ENCODE assay signal across 1 cellular context in genomic region chr4:17512973-17513665, GRCh38.
TF ChIP-seq lines count a peak whose summit lies in the region.

No MANE protein-coding gene starts in this region.

TF ChIP-seq in HCT116, 20 proteins besides CTCF, POLR2A, EP300 and RAD21 (continued from another document):
- TF ChIP-seq, protein P1, sequence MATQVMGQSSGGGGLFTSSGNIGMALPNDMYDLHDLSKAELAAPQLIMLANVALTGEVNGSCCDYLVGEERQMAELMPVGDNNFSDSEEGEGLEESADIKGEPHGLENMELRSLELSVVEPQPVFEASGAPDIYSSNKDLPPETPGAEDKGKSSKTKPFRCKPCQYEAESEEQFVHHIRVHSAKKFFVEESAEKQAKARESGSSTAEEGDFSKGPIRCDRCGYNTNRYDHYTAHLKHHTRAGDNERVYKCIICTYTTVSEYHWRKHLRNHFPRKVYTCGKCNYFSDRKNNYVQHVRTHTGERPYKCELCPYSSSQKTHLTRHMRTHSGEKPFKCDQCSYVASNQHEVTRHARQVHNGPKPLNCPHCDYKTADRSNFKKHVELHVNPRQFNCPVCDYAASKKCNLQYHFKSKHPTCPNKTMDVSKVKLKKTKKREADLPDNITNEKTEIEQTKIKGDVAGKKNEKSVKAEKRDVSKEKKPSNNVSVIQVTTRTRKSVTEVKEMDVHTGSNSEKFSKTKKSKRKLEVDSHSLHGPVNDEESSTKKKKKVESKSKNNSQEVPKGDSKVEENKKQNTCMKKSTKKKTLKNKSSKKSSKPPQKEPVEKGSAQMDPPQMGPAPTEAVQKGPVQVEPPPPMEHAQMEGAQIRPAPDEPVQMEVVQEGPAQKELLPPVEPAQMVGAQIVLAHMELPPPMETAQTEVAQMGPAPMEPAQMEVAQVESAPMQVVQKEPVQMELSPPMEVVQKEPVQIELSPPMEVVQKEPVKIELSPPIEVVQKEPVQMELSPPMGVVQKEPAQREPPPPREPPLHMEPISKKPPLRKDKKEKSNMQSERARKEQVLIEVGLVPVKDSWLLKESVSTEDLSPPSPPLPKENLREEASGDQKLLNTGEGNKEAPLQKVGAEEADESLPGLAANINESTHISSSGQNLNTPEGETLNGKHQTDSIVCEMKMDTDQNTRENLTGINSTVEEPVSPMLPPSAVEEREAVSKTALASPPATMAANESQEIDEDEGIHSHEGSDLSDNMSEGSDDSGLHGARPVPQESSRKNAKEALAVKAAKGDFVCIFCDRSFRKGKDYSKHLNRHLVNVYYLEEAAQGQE (IDR thresholded peaks at IDR 0.05; ENCODE audit: low read depth): no peak
- TF ChIP-seq EZH2 (IDR thresholded peaks at IDR 0.05) (no peak), ZNF274 (IDR thresholded peaks at IDR 0.05; ENCODE audit: low read depth, low read length) (no peak)
- TF ChIP-seq, protein P2, sequence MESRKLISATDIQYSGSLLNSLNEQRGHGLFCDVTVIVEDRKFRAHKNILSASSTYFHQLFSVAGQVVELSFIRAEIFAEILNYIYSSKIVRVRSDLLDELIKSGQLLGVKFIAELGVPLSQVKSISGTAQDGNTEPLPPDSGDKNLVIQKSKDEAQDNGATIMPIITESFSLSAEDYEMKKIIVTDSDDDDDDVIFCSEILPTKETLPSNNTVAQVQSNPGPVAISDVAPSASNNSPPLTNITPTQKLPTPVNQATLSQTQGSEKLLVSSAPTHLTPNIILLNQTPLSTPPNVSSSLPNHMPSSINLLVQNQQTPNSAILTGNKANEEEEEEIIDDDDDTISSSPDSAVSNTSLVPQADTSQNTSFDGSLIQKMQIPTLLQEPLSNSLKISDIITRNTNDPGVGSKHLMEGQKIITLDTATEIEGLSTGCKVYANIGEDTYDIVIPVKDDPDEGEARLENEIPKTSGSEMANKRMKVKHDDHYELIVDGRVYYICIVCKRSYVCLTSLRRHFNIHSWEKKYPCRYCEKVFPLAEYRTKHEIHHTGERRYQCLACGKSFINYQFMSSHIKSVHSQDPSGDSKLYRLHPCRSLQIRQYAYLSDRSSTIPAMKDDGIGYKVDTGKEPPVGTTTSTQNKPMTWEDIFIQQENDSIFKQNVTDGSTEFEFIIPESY (IDR thresholded peaks at IDR 0.05; ENCODE audit: extremely low read depth, insufficient replicate concordance, low read length): no peak
